ENCODE assay signal across 1 cellular context in the genomic region with DNA sequence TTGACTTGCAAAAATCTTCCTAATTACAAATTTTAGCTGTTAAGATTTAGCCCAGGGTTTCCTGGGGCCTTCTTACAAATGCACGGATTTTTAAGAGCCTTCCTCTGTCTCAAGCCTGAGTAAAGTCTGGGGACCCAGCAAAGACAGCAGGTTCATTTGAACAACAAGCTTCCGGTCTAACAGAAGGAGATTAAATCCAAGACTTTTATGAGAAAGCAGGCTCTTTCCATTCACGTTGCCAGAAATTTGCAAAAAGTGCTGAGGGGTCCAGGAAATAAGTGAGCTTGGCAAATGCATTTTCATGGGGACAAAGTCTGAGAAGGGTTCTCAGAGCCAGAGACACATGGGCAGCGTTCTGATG.
TF ChIP-seq lines count a peak whose summit lies in the region.

No MANE protein-coding gene starts in this region.

TF ChIP-seq in SK-N-SH treated with all-trans-retinoic acid at 6 μM for 48 hours, 23 proteins besides CTCF, POLR2A, EP300 and RAD21:
- TF ChIP-seq, protein P1, sequence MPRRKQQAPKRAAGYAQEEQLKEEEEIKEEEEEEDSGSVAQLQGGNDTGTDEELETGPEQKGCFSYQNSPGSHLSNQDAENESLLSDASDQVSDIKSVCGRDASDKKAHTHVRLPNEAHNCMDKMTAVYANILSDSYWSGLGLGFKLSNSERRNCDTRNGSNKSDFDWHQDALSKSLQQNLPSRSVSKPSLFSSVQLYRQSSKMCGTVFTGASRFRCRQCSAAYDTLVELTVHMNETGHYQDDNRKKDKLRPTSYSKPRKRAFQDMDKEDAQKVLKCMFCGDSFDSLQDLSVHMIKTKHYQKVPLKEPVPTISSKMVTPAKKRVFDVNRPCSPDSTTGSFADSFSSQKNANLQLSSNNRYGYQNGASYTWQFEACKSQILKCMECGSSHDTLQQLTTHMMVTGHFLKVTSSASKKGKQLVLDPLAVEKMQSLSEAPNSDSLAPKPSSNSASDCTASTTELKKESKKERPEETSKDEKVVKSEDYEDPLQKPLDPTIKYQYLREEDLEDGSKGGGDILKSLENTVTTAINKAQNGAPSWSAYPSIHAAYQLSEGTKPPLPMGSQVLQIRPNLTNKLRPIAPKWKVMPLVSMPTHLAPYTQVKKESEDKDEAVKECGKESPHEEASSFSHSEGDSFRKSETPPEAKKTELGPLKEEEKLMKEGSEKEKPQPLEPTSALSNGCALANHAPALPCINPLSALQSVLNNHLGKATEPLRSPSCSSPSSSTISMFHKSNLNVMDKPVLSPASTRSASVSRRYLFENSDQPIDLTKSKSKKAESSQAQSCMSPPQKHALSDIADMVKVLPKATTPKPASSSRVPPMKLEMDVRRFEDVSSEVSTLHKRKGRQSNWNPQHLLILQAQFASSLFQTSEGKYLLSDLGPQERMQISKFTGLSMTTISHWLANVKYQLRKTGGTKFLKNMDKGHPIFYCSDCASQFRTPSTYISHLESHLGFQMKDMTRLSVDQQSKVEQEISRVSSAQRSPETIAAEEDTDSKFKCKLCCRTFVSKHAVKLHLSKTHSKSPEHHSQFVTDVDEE (CRISPR knock-in tag; IDR thresholded peaks at IDR 0.05), result no peak
- no peak for TF ChIP-seq ZNF70 (CRISPR knock-in tag; IDR thresholded peaks at IDR 0.05)
- no peak for TF ChIP-seq ZNF8 (CRISPR knock-in tag; IDR thresholded peaks at IDR 0.05)
- TF ChIP-seq CSDC2 (CRISPR knock-in tag; IDR thresholded peaks at IDR 0.05), result no peak
- no peak for TF ChIP-seq OSR1 (CRISPR knock-in tag; IDR thresholded peaks at IDR 0.05)
- TF ChIP-seq, protein P2, sequence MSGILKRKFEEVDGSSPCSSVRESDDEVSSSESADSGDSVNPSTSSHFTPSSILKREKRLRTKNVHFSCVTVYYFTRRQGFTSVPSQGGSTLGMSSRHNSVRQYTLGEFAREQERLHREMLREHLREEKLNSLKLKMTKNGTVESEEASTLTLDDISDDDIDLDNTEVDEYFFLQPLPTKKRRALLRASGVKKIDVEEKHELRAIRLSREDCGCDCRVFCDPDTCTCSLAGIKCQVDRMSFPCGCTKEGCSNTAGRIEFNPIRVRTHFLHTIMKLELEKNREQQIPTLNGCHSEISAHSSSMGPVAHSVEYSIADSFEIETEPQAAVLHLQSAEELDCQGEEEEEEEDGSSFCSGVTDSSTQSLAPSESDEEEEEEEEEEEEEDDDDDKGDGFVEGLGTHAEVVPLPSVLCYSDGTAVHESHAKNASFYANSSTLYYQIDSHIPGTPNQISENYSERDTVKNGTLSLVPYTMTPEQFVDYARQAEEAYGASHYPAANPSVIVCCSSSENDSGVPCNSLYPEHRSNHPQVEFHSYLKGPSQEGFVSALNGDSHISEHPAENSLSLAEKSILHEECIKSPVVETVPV (CRISPR knock-in tag; IDR thresholded peaks at IDR 0.05), result no peak
- no peak for TF ChIP-seq ESRRG (CRISPR knock-in tag; IDR thresholded peaks at IDR 0.05)
- no peak for TF ChIP-seq SNAI2 (CRISPR knock-in tag; IDR thresholded peaks at IDR 0.05)
- TF ChIP-seq ISL1 (CRISPR knock-in tag; IDR thresholded peaks at IDR 0.05), result no peak
- TF ChIP-seq ZC3H10 (CRISPR knock-in tag; IDR thresholded peaks at IDR 0.05), result no peak
- TF ChIP-seq PPARA (CRISPR knock-in tag; IDR thresholded peaks at IDR 0.05; ENCODE audit: borderline replicate concordance), result no peak
- TF ChIP-seq, protein P3, sequence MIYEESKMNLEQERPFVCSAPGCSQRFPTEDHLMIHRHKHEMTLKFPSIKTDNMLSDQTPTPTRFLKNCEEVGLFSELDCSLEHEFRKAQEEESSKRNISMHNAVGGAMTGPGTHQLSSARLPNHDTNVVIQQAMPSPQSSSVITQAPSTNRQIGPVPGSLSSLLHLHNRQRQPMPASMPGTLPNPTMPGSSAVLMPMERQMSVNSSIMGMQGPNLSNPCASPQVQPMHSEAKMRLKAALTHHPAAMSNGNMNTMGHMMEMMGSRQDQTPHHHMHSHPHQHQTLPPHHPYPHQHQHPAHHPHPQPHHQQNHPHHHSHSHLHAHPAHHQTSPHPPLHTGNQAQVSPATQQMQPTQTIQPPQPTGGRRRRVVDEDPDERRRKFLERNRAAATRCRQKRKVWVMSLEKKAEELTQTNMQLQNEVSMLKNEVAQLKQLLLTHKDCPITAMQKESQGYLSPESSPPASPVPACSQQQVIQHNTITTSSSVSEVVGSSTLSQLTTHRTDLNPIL (CRISPR knock-in tag; IDR thresholded peaks at IDR 0.05; ENCODE audit: low read depth), result no peak
- no peak for TF ChIP-seq GLIS3 (CRISPR knock-in tag; IDR thresholded peaks at IDR 0.05)
- TF ChIP-seq TOX (CRISPR knock-in tag; IDR thresholded peaks at IDR 0.05; ENCODE audit: borderline replicate concordance), result no peak
